ENCODE assay signal across 1 cellular context in the genomic region with DNA sequence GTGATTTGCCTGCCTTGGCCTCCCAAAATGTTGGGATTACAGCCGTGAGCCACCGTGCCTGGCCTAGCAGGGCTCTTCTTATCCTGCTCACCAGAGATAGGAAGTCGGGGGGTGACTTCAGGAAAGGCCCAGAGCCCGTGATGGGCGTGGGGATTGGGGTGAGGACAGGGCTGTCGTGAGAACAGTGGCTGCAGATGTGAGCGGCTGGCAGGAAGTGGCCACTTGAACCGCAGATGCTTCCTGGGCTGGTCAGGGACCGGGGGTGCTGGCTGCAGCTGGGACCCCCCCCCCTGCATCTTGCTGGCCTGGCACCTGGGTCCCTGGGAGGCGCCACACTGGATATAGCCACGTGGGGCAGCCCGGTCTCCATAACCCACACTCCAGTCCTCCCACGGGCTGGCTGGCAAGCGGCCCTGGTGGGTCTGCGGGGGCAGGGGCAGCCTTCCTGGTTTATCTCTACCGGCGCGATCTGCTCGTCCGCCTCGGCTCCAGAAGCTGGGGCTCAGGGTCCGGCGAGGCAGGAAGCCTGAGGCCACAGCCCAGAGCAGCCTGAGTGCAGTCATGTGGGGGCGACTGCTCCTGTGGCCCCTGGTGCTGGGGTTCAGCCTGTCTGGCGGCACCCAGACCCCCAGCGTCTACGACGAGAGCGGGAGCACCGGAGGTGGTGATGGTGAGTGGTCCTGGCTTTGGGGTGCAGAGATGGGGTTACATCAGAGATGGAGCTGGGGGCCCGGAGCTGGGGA.
TF ChIP-seq lines count a peak whose summit lies in the region.

Gene F2RL3, plus strand, starts transcription at position 371 of the 743 bp plus-strand sequence. Its CDS starts 191 bp downstream, at position 562.

TF ChIP-seq in K562, 482 proteins besides CTCF, POLR2A, EP300 and RAD21 (continued from another document and continues in another):
- 0 out of 2 replicates have a peak, but pooled peaks have one; percentile 16 for TF ChIP-seq ZEB2 (IDR thresholded peaks at IDR 0.05)
- TF ChIP-seq HNRNPL (IDR thresholded peaks at IDR 0.05; ENCODE audit: low read depth, low read length), result peak; percentile 88; the same call in 1 of the 2 replicates
- 0 out of 2 replicates have a peak, but pooled peaks have one; percentile 70 for TF ChIP-seq CAMTA2 (CRISPR knock-in tag; conservative IDR thresholded peaks at IDR 0.05)
- TF ChIP-seq CBX8 (IDR thresholded peaks at IDR 0.05; ENCODE audit: borderline replicate concordance, extremely low read depth, low read depth, low read length, poor library complexity, severe bottlenecking), result no peak
- TF ChIP-seq, protein P1, sequence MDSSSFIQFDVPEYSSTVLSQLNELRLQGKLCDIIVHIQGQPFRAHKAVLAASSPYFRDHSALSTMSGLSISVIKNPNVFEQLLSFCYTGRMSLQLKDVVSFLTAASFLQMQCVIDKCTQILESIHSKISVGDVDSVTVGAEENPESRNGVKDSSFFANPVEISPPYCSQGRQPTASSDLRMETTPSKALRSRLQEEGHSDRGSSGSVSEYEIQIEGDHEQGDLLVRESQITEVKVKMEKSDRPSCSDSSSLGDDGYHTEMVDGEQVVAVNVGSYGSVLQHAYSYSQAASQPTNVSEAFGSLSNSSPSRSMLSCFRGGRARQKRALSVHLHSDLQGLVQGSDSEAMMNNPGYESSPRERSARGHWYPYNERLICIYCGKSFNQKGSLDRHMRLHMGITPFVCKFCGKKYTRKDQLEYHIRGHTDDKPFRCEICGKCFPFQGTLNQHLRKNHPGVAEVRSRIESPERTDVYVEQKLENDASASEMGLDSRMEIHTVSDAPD (CRISPR knock-in tag; IDR thresholded peaks at IDR 0.05), result no peak; the same call in 1 of the 2 replicates
- TF ChIP-seq, protein P2, sequence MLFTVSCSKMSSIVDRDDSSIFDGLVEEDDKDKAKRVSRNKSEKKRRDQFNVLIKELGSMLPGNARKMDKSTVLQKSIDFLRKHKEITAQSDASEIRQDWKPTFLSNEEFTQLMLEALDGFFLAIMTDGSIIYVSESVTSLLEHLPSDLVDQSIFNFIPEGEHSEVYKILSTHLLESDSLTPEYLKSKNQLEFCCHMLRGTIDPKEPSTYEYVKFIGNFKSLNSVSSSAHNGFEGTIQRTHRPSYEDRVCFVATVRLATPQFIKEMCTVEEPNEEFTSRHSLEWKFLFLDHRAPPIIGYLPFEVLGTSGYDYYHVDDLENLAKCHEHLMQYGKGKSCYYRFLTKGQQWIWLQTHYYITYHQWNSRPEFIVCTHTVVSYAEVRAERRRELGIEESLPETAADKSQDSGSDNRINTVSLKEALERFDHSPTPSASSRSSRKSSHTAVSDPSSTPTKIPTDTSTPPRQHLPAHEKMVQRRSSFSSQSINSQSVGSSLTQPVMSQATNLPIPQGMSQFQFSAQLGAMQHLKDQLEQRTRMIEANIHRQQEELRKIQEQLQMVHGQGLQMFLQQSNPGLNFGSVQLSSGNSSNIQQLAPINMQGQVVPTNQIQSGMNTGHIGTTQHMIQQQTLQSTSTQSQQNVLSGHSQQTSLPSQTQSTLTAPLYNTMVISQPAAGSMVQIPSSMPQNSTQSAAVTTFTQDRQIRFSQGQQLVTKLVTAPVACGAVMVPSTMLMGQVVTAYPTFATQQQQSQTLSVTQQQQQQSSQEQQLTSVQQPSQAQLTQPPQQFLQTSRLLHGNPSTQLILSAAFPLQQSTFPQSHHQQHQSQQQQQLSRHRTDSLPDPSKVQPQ (CRISPR knock-in tag; IDR thresholded peaks at IDR 0.05; ENCODE audit: borderline replicate concordance), result no peak
- TF ChIP-seq ETV6 (IDR thresholded peaks at IDR 0.05; ENCODE audit: borderline replicate concordance in 1 of 2, low read depth in 2 of 2, low read length in 1 of 2), result peak in 1 of 2 experiments; percentile 55; a peak in 1 of 4 replicates
- TF ChIP-seq ETV6 (CRISPR knock-in tag; IDR thresholded peaks at IDR 0.05; ENCODE audit: borderline replicate concordance), result no peak
- TF ChIP-seq NFXL1 (CRISPR knock-in tag; IDR thresholded peaks at IDR 0.05), result no peak
- TF ChIP-seq ATF3 (IDR thresholded peaks at IDR 0.05), result peak; percentile 3; the same call in 1 of the 2 replicates
- no peak for TF ChIP-seq ATF3 (CRISPR knock-in tag; conservative IDR thresholded peaks at IDR 0.05)
- no peak for TF ChIP-seq ZBTB40 (IDR thresholded peaks at IDR 0.05)
- TF ChIP-seq ZBTB40 (CRISPR knock-in tag; IDR thresholded peaks at IDR 0.05), result peak; percentile 65
- TF ChIP-seq PHB2 (IDR thresholded peaks at IDR 0.05; ENCODE audit: low read depth), result no peak
- TF ChIP-seq, protein P3, sequence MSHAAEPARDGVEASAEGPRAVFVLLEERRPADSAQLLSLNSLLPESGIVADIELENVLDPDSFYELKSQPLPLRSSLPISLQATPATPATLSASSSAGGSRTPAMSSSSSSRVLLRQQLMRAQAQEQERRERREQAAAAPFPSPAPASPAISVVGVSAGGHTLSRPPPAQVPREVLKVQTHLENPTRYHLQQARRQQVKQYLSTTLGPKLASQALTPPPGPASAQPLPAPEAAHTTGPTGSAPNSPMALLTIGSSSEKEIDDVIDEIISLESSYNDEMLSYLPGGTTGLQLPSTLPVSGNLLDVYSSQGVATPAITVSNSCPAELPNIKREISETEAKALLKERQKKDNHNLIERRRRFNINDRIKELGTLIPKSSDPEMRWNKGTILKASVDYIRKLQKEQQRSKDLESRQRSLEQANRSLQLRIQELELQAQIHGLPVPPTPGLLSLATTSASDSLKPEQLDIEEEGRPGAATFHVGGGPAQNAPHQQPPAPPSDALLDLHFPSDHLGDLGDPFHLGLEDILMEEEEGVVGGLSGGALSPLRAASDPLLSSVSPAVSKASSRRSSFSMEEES (CRISPR knock-in tag; IDR thresholded peaks at IDR 0.05), result no peak
- TF ChIP-seq, protein P4, sequence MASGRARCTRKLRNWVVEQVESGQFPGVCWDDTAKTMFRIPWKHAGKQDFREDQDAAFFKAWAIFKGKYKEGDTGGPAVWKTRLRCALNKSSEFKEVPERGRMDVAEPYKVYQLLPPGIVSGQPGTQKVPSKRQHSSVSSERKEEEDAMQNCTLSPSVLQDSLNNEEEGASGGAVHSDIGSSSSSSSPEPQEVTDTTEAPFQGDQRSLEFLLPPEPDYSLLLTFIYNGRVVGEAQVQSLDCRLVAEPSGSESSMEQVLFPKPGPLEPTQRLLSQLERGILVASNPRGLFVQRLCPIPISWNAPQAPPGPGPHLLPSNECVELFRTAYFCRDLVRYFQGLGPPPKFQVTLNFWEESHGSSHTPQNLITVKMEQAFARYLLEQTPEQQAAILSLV (tag; IDR thresholded peaks at IDR 0.05), result no peak
- no peak for TF ChIP-seq JUNB (CRISPR knock-in tag; conservative IDR thresholded peaks at IDR 0.05)
- no peak for TF ChIP-seq NFE2 (IDR thresholded peaks at IDR 0.05; ENCODE audit: low read depth)
- no peak for TF ChIP-seq HMG20A (CRISPR knock-in tag; conservative IDR thresholded peaks at IDR 0.05)
- TF ChIP-seq RNF219 (CRISPR knock-in tag; IDR thresholded peaks at IDR 0.05), result no peak
- TF ChIP-seq ZNF639 (CRISPR knock-in tag; conservative IDR thresholded peaks at IDR 0.05 in 1 of 2, IDR thresholded peaks at IDR 0.05 in 1 of 2), result peak in 1 of 2 experiments; percentile 84; a peak in 2 of 4 replicates
- 0 out of 2 replicates have a peak, but pooled peaks have one; percentile 17 for TF ChIP-seq ERF (CRISPR knock-in tag; IDR thresholded peaks at IDR 0.05)
- no peak for TF ChIP-seq PBX2 (CRISPR knock-in tag; IDR thresholded peaks at IDR 0.05; ENCODE audit: low read depth)
- peak; percentile 26; the same call in 1 of the 2 replicates for TF ChIP-seq PBX2 (tag; conservative IDR thresholded peaks at IDR 0.05; ENCODE audit: low read depth)
